20 cellular contexts compared by ENCODE assay signal in genomic region chr1:86195281-86195680, GRCh38.
"Had no signal": no experiment of that assay in that cellular context is flagged by ENCODE, and none has a peak within 500 bp of the region (broad histone marks: within the 10 kb centered on the region; RNA-seq: fewer than 3 reads in every experiment).

No MANE protein-coding gene starts in this region.

- H3K27me3 ChIP-seq: gastroesophageal sphincter, neutrophil, tibial nerve, vagina had no signal

- H3K27ac ChIP-seq: epithelial cell of prostate, lower lobe of right lung, neutrophil, parathyroid adenoma, tibial nerve, vagina had no signal

- H3K9ac ChIP-seq: parathyroid adenoma had no signal

- H3K4me3 ChIP-seq: gastroesophageal sphincter, lower lobe of right lung, tibial nerve, vagina had no signal

- H3K36me3 ChIP-seq: gastroesophageal sphincter, lower lobe of right lung, neutrophil, tibial nerve, vagina had no signal

- DNase-seq: activated CD4-positive, alpha-beta memory T cell treated with anti-CD3 and anti-CD28 coated beads, Interleukin-2, amount 10 ng/mL, durations not matched to agents 7 days and 5 days; activated CD4-positive, alpha-beta T cell treated with anti-CD3 and anti-CD28 coated beads for 4 hours; activated naive CD4-positive, alpha-beta T cell treated with anti-CD3 and anti-CD28 coated beads, Interleukin-2, amount 50 U/mL, for 16 hours; activated T-cell treated with anti-CD3 and anti-CD28 coated beads, Interleukin-2, amount 50 U/mL, for 24 hours; dermis blood vessel endothelial cell; effector memory CD8-positive, alpha-beta T cell; left colon; lower lobe of right lung; midbrain; retina; stimulated activated CD4-positive, alpha-beta T cell treated with anti-CD3 and anti-CD28 coated beads, Interleukin-4, amount 100 ng/mL, for 24 hours; stimulated activated naive CD4-positive, alpha-beta T cell; substantia nigra had no signal

- H3K9me3 ChIP-seq: gastroesophageal sphincter, lower lobe of right lung, neutrophil, tibial nerve, vagina had no signal

- H3K4me1 ChIP-seq: lower lobe of right lung, parathyroid adenoma, vagina had no signal

- FAIRE-seq: astrocyte had no signal
